ENCODE assay signal across 21 cellular contexts in the genomic region with DNA sequence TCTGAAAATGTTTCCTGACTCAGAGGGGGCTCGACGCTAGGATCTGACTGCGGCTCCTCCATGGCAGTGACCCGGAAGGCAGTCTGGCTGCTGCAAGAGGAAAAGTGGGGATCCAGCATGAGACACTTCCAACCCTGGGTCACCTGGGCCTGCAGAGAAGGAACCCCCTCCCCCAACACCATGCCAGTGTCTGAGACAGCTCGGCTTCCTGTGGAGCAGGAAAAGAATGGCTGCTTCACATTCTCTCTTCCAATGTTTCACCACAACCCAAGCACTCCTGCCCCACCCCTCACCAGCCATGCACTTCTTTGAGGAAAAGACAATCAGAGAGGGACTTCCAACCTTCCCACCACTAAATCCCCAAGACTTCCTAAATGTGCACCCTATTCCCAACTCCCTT. TPM values are rescaled to one million over a fixed set of nuclear protein-coding genes. Genes with fewer than 3 reads are reported as not detected.
DNase-seq lines count a peak whose midpoint lies in the region; ATAC-seq, FAIRE-seq and TF ChIP-seq lines count a peak whose summit lies in the region.
"Had no signal": no experiment of that assay in that cellular context is flagged by ENCODE, and none has a peak within 500 bp of the region (broad histone marks: within the 10 kb centered on the region; RNA-seq: fewer than 3 reads in every experiment).

No MANE protein-coding gene starts in this region.

- TF ChIP-seq CTCF in astrocyte (IDR thresholded peaks at IDR 0.05; ENCODE audit: insufficient read depth, low read depth, low read length) = no peak
- TF ChIP-seq CTCF in Caco-2 (IDR thresholded peaks at IDR 0.05; ENCODE audit: insufficient read depth in 1 of 2, low read depth in 1 of 2, low read length in 1 of 2, severe bottlenecking in 1 of 2, unreplicated experiment in 1 of 2) = no peak

- H3K9ac ChIP-seq in astrocyte (ENCODE audit: low read length) = no peak overlapping the region
- H3K9ac ChIP-seq: KMS-11 had no signal

- H3K27me3 Mint-ChIP-seq in astrocyte (ENCODE audit: low read depth, unreplicated experiment) = no peaks in the 10 kb centered on the region
- no peaks in the 10 kb centered on the region for H3K27me3 Mint-ChIP-seq in effector memory CD8-positive, alpha-beta T cell
- H3K27me3 Mint-ChIP-seq in Caco-2 (ENCODE audit: insufficient read depth, unreplicated experiment) = no peaks in the 10 kb centered on the region

- H3K4me1 Mint-ChIP-seq in astrocyte (ENCODE audit: low read depth, unreplicated experiment) (peaks cover 19% of the 10 kb centered on the region), Caco-2 (ENCODE audit: low read depth, unreplicated experiment) (no peaks in the 10 kb centered on the region)
- H3K4me1 Mint-ChIP-seq in effector memory CD8-positive, alpha-beta T cell (ENCODE audit: low read depth in 2 of 2) = peaks cover 11 to 13% of the 10 kb centered on the region in 2 donors
- H3K4me1 Mint-ChIP-seq: CD14-positive monocyte had no signal

- peaks cover 17% of the 10 kb centered on the region for H3K36me3 ChIP-seq in astrocyte (ENCODE audit: insufficient read depth, low read length)
- H3K36me3 ChIP-seq in Caco-2 (ENCODE audit: control insufficient read depth, insufficient read depth, low read length) = no peaks in the 10 kb centered on the region; the same call in 1 of the 2 replicates

- no peak for ATAC-seq in activated naive CD4-positive, alpha-beta T cell treated with anti-CD3 and anti-CD28 coated beads, Interleukin-2, amount 50 U/mL, for 72 hours
- no peak for ATAC-seq in effector memory CD8-positive, alpha-beta T cell (replicated peaks)
- ATAC-seq: HepG2 had no signal

- peaks cover 5% of the 10 kb centered on the region for H3K4me1 ChIP-seq in astrocyte (ENCODE audit: insufficient read depth, low read length)
- no peaks in the 10 kb centered on the region for H3K4me1 ChIP-seq in Caco-2

- CTCF ChIA-PET in Caco-2 (lab: Charles Lee) = no interaction called here

- peaks cover 8% of the 10 kb centered on the region for H3K9me3 ChIP-seq in astrocyte (ENCODE audit: insufficient read depth, low read depth, low read length)
- no peaks in the 10 kb centered on the region for H3K9me3 ChIP-seq in Caco-2
- H3K9me3 ChIP-seq: MG63 had no signal

- peaks cover 12 to 35% of the 10 kb centered on the region in 2 donors for H3K36me3 Mint-ChIP-seq in activated naive CD4-positive, alpha-beta T cell treated with anti-CD3 and anti-CD28 coated beads, Interleukin-2, amount 50 U/mL, for 72 hours
- H3K36me3 Mint-ChIP-seq in astrocyte (ENCODE audit: low read depth, unreplicated experiment) (peaks cover 23% of the 10 kb centered on the region), Caco-2 (ENCODE audit: insufficient read depth, unreplicated experiment) (peaks cover 39% of the 10 kb centered on the region)
- H3K36me3 Mint-ChIP-seq in effector memory CD8-positive, alpha-beta T cell (ENCODE audit: insufficient read depth) = peaks cover 58% of the 10 kb centered on the region

- H3K4me3 ChIP-seq in astrocyte (ENCODE audit: insufficient read depth, low read depth, low read length) = no peak overlapping the region
- no peak overlapping the region for H3K4me3 ChIP-seq in Caco-2 (ENCODE audit: low read depth, low read length)
- H3K4me3 ChIP-seq: MG63 had no signal

- intact Hi-C loops in Caco-2 (cut with micrococcal nuclease; ENCODE audit: unreplicated experiment) = no loop called here

- peak overlapping the region; percentile 34 for H3K4me2 ChIP-seq in astrocyte (ENCODE audit: low read length)
- H3K4me2 ChIP-seq: KMS-11 had no signal

- H3K27me3 ChIP-seq in astrocyte (ENCODE audit: insufficient read depth, low read length) (no peaks in the 10 kb centered on the region), Caco-2 (replicated peaks; ENCODE audit: control insufficient read depth, insufficient read depth, low read length) (no peaks in the 10 kb centered on the region)
- H3K27me3 ChIP-seq: MG63 had no signal

- no peak for FAIRE-seq in astrocyte (lab: Jason Lieb, UNC)
- FAIRE-seq: GM12891, HepG2, RCC 7860 had no signal

- no peak for DNase-seq in activated naive CD4-positive, alpha-beta T cell treated with anti-CD3 and anti-CD28 coated beads, Interleukin-2, amount 50 U/mL, for 72 hours (ENCODE audit: low spot score in 2 of 2)
- no peak for DNase-seq in activated naive CD4-positive, alpha-beta T cell treated with Interleukin-2 at 50 U/mL for 16 hours
- DNase-seq in astrocyte (ENCODE audit: low read depth) = no peak
- peak; percentile 51 for DNase-seq in iPS-NIHi11 (ENCODE audit: low spot score)
- DNase-seq in stimulated activated CD4-positive, alpha-beta T cell treated with anti-CD3 and anti-CD28 coated beads, Interleukin-2, amount 100 ng/mL, for 48 hours = no peak
- no peak for DNase-seq in effector memory CD8-positive, alpha-beta T cell
- DNase-seq in NCI-H2227 (lab: John Stamatoyannopoulos, UW; ENCODE audit: unreplicated experiment) = no peak
- DNase-seq in Caco-2 = no peak
- DNase-seq: MG63, NCI-H1105, NCI-H1694 treated with DMSO at 0.1 percent for 48 hours, NCI-H510A, SHP77 treated with DMSO at 0.1 percent for 48 hours had no signal

- BruUV-seq in Caco-2 (replicated peaks; lab: Mats Ljungman, UMichigan) = no TSS peak

- no peak overlapping the region for H3K27ac ChIP-seq in astrocyte (ENCODE audit: low read depth, low read length)
- H3K27ac ChIP-seq: HL-60, KMS-11 had no signal

- no peak overlapping the region for H2AFZ ChIP-seq in astrocyte (ENCODE audit: low read depth, low read length)

- peak overlapping the region; percentile 5 to 15 for H3K27ac Mint-ChIP-seq in activated naive CD4-positive, alpha-beta T cell treated with anti-CD3 and anti-CD28 coated beads, Interleukin-2, amount 50 U/mL, for 72 hours
- H3K27ac Mint-ChIP-seq in astrocyte (ENCODE audit: unreplicated experiment) = peak overlapping the region; percentile 79
- peak overlapping the region in 1 of 2 donors; percentile 23 for H3K27ac Mint-ChIP-seq in effector memory CD8-positive, alpha-beta T cell
- H3K27ac Mint-ChIP-seq in Caco-2 (ENCODE audit: unreplicated experiment) = no peak overlapping the region

- H4K20me1 ChIP-seq in astrocyte (ENCODE audit: insufficient read depth, low read length) = peaks cover 20% of the 10 kb centered on the region

- no peak overlapping the region for H3K4me3 Mint-ChIP-seq in astrocyte (ENCODE audit: unreplicated experiment)
- no peak overlapping the region for H3K4me3 Mint-ChIP-seq in effector memory CD8-positive, alpha-beta T cell
- H3K4me3 Mint-ChIP-seq in Caco-2 (ENCODE audit: unreplicated experiment) = no peak overlapping the region
- H3K4me3 Mint-ChIP-seq: CD14-positive monocyte had no signal

- H3K9me3 Mint-ChIP-seq in activated naive CD4-positive, alpha-beta T cell treated with anti-CD3 and anti-CD28 coated beads, Interleukin-2, amount 50 U/mL, for 72 hours = peaks cover 0 to 13% of the 10 kb centered on the region in 2 donors
- H3K9me3 Mint-ChIP-seq in astrocyte (ENCODE audit: unreplicated experiment) (peaks cover 3% of the 10 kb centered on the region), Caco-2 (ENCODE audit: unreplicated experiment) (peaks cover 10% of the 10 kb centered on the region)
- H3K9me3 Mint-ChIP-seq in effector memory CD8-positive, alpha-beta T cell = peaks cover 0 to 6% of the 10 kb centered on the region in 2 donors

- POLR2A ChIA-PET in Caco-2 (lab: Charles Lee) = no interaction called here

- peaks cover 23% of the 10 kb centered on the region for H3K79me2 ChIP-seq in astrocyte (ENCODE audit: insufficient read depth, low read length)

RNA-seq across cellular contexts. Expression of gene TP53, which starts 10.8 kb away (rescaled TPM):
- 100 to 1,000 TPM in 1 of 2 donors, 10 to 100 TPM in 1; 78.4 to 147 TPM for total RNA-seq in activated naive CD4-positive, alpha-beta T cell treated with anti-CD3 and anti-CD28 coated beads, Interleukin-2, amount 50 U/mL, for 72 hours
- total RNA-seq in astrocyte (94.4 and 100 TPM in 2 replicates), Caco-2 (2022) (9.2 and 11.1 TPM in 2 replicates)

RNA-seq across cellular contexts. Expression of gene WRAP53, which starts 11.7 kb away (rescaled TPM):
- 10 to 100 TPM; 16.4 to 23.5 TPM for total RNA-seq in activated naive CD4-positive, alpha-beta T cell treated with anti-CD3 and anti-CD28 coated beads, Interleukin-2, amount 50 U/mL, for 72 hours
- total RNA-seq in astrocyte (14.2 and 15.1 TPM in 2 replicates), Caco-2 (2022) (13.6 and 15.2 TPM in 2 replicates)

RNA-seq across cellular contexts. Expression of gene ATP1B2, which starts 25.8 kb away (rescaled TPM):
- under 1 TPM in 1 of 2 donors, not detected in 1; 0.25 TPM for total RNA-seq in activated naive CD4-positive, alpha-beta T cell treated with anti-CD3 and anti-CD28 coated beads, Interleukin-2, amount 50 U/mL, for 72 hours
- 0.65 and 0.89 TPM in 2 replicates for total RNA-seq in astrocyte
- total RNA-seq in Caco-2 (2022) = 0.11 and 0.14 TPM in 2 replicates
- total RNA-seq: A172, G401, HepG2 had no signal

RNA-seq across cellular contexts. Expression of gene EFNB3, which starts 28.5 kb away (rescaled TPM):
- not detected for total RNA-seq in activated naive CD4-positive, alpha-beta T cell treated with anti-CD3 and anti-CD28 coated beads, Interleukin-2, amount 50 U/mL, for 72 hours
- 7.0 and 7.6 TPM in 2 replicates for total RNA-seq in astrocyte
- 4.1 and 5.1 TPM in 2 replicates for total RNA-seq in Caco-2 (2022)

RNA-seq across cellular contexts. Expression of gene DNAH2, which starts 41.0 kb away (rescaled TPM):
- total RNA-seq in activated naive CD4-positive, alpha-beta T cell treated with anti-CD3 and anti-CD28 coated beads, Interleukin-2, amount 50 U/mL, for 72 hours = under 1 TPM; 0.05 to 0.19 TPM
- total RNA-seq in astrocyte (0.11 and 0.34 TPM in 2 replicates), Caco-2 (2022) (1.9 and 2.8 TPM in 2 replicates)
- total RNA-seq: HepG2 had no signal
